ENCODE assay signal across 1 cellular context in the genomic region with DNA sequence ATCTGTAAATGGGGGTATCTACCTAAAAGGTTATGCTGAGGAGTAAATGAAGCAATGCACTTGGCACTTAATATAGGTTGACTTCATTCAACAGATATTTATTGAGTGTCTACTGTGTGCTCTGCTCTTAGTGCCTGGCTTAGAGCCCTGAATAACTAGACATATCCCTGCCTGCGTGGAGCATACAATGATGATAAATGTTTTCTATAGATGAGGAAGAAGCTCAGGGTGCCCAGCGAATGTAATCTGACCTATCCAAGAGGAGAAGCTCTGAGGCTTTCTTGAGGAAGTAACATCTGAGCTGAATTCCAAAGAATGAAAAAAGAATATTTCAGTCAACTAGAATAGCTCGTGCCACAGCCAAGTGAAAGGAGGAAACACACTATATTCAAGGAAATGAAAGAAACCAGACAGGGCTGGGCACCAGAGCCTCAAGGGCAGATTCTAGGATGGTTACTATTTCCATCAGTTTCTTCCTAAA.
TF ChIP-seq lines count a peak whose summit lies in the region.

No MANE protein-coding gene starts in this region.

TF ChIP-seq in GM23338, 12 proteins besides CTCF, POLR2A, EP300 and RAD21:
- TF ChIP-seq, protein P1, sequence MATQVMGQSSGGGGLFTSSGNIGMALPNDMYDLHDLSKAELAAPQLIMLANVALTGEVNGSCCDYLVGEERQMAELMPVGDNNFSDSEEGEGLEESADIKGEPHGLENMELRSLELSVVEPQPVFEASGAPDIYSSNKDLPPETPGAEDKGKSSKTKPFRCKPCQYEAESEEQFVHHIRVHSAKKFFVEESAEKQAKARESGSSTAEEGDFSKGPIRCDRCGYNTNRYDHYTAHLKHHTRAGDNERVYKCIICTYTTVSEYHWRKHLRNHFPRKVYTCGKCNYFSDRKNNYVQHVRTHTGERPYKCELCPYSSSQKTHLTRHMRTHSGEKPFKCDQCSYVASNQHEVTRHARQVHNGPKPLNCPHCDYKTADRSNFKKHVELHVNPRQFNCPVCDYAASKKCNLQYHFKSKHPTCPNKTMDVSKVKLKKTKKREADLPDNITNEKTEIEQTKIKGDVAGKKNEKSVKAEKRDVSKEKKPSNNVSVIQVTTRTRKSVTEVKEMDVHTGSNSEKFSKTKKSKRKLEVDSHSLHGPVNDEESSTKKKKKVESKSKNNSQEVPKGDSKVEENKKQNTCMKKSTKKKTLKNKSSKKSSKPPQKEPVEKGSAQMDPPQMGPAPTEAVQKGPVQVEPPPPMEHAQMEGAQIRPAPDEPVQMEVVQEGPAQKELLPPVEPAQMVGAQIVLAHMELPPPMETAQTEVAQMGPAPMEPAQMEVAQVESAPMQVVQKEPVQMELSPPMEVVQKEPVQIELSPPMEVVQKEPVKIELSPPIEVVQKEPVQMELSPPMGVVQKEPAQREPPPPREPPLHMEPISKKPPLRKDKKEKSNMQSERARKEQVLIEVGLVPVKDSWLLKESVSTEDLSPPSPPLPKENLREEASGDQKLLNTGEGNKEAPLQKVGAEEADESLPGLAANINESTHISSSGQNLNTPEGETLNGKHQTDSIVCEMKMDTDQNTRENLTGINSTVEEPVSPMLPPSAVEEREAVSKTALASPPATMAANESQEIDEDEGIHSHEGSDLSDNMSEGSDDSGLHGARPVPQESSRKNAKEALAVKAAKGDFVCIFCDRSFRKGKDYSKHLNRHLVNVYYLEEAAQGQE (IDR thresholded peaks at IDR 0.05; ENCODE audit: unreplicated experiment), result no peak
- TF ChIP-seq EZH2 (IDR thresholded peaks at IDR 0.05; ENCODE audit: low read depth, unreplicated experiment) (no peak), NANOG (IDR thresholded peaks at IDR 0.05; ENCODE audit: borderline replicate concordance) (no peak), ZNF114 (CRISPR knock-in tag; IDR thresholded peaks at IDR 0.05) (no peak), POLR2AphosphoS5 (IDR thresholded peaks at IDR 0.05; ENCODE audit: low read depth) (no peak)
